In genomic region chr20:22371843-22372242, GRCh38 we compare ENCODE assay signal across 1 cellular context.
TF ChIP-seq lines count a peak whose summit lies in the region.

No MANE protein-coding gene starts in this region.

TF ChIP-seq in K562, 482 proteins besides CTCF, POLR2A, EP300 and RAD21 (continued from another document):
- TF ChIP-seq ZBTB9 (CRISPR knock-in tag; IDR thresholded peaks at IDR 0.05): no peak
- TF ChIP-seq, protein P1, sequence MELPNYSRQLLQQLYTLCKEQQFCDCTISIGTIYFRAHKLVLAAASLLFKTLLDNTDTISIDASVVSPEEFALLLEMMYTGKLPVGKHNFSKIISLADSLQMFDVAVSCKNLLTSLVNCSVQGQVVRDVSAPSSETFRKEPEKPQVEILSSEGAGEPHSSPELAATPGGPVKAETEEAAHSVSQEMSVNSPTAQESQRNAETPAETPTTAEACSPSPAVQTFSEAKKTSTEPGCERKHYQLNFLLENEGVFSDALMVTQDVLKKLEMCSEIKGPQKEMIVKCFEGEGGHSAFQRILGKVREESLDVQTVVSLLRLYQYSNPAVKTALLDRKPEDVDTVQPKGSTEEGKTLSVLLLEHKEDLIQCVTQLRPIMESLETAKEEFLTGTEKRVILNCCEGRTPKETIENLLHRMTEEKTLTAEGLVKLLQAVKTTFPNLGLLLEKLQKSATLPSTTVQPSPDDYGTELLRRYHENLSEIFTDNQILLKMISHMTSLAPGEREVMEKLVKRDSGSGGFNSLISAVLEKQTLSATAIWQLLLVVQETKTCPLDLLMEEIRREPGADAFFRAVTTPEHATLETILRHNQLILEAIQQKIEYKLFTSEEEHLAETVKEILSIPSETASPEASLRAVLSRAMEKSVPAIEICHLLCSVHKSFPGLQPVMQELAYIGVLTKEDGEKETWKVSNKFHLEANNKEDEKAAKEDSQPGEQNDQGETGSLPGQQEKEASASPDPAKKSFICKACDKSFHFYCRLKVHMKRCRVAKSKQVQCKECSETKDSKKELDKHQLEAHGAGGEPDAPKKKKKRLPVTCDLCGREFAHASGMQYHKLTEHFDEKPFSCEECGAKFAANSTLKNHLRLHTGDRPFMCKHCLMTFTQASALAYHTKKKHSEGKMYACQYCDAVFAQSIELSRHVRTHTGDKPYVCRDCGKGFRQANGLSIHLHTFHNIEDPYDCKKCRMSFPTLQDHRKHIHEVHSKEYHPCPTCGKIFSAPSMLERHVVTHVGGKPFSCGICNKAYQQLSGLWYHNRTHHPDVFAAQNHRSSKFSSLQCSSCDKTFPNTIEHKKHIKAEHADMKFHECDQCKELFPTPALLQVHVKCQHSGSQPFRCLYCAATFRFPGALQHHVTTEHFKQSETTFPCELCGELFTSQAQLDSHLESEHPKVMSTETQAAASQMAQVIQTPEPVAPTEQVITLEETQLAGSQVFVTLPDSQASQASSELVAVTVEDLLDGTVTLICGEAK (IDR thresholded peaks at IDR 0.05): no peak
- TF ChIP-seq, protein P1 (CRISPR knock-in tag; IDR thresholded peaks at IDR 0.05): no peak
- no peak for TF ChIP-seq MEF2D (tag; conservative IDR thresholded peaks at IDR 0.05; ENCODE audit: low read depth)
